ENCODE assay signal across 27 cellular contexts in genomic region chr17:65488665-65489064, GRCh38.
"Had no signal": no experiment of that assay in that cellular context is flagged by ENCODE, and none has a peak within 500 bp of the region (broad histone marks: within the 10 kb centered on the region; RNA-seq: fewer than 3 reads in every experiment).

No MANE protein-coding gene starts in this region.

- H3K4me1 Mint-ChIP-seq: immature natural killer cell, naive B cell had no signal

- H3K27ac Mint-ChIP-seq: dendritic cell treated with granulocyte-macrophage colony-stimulating factor and Interleukin-4, amounts not matched to agents 40 ng/mL and 50 ng/mL, for 4 days; effector memory CD8-positive, alpha-beta T cell; endodermal cell; immature natural killer cell; naive B cell had no signal

- H3K9me3 Mint-ChIP-seq: effector memory CD8-positive, alpha-beta T cell; mesothelial cell of epicardium had no signal

- H3K4me3 ChIP-seq: colonic mucosa, esophagus squamous epithelium, gastrocnemius medialis, heart left ventricle, hepatocyte, left lung, lower lobe of right lung, mucosa of descending colon had no signal

- H3K36me3 ChIP-seq: colonic mucosa, esophagus squamous epithelium, gastrocnemius medialis, heart left ventricle, left lung, lower lobe of right lung had no signal

- H3K27ac ChIP-seq: colonic mucosa, epithelial cell of prostate, esophagus squamous epithelium, gastrocnemius medialis, heart left ventricle, hepatocyte, left lung, lower lobe of right lung had no signal

- H3K4me2 ChIP-seq: hepatocyte had no signal

- H3K4me3 Mint-ChIP-seq: dendritic cell treated with granulocyte-macrophage colony-stimulating factor and Interleukin-4, amounts not matched to agents 40 ng/mL and 50 ng/mL, for 4 days; effector memory CD8-positive, alpha-beta T cell; endodermal cell; immature natural killer cell; mesothelial cell of epicardium had no signal

- DNase-seq: colonic mucosa; cortex of kidney; effector CD8-positive, alpha-beta T cell; effector memory CD8-positive, alpha-beta T cell; endodermal cell; erythroblast; esophagus squamous epithelium; foreskin fibroblast; foreskin melanocyte; gastrocnemius medialis; heart left ventricle; hypothalamus; immature natural killer cell; kidney; kidney glomerular epithelial cell; left colon; left lung; left ventricle myocardium superior; lower lobe of right lung; mesenchymal stem cell; mucosa of descending colon; naive B cell had no signal

- H3K9me3 ChIP-seq: colonic mucosa, esophagus squamous epithelium, gastrocnemius medialis, heart left ventricle, left lung, lower lobe of right lung, mucosa of descending colon had no signal

- H3K4me1 ChIP-seq: colonic mucosa, gastrocnemius medialis, left lung, lower lobe of right lung had no signal

- H3K79me2 ChIP-seq: hepatocyte had no signal

- H2AFZ ChIP-seq: hepatocyte had no signal

- H3K36me3 Mint-ChIP-seq: immature natural killer cell, mesothelial cell of epicardium, naive B cell had no signal

- ATAC-seq: effector memory CD8-positive, alpha-beta T cell; esophagus mucosa; gastrocnemius medialis; heart left ventricle; left colon; left lung; left ventricle myocardium superior; lower lobe of right lung; mucosa of descending colon had no signal

- H3K27me3 ChIP-seq: colonic mucosa, esophagus squamous epithelium, gastrocnemius medialis, heart left ventricle, hepatocyte, left lung had no signal
